ENCODE assay signal across 15 cellular contexts in genomic region chr21:36420571-36421339, GRCh38. TPM values are rescaled to one million over a fixed set of nuclear protein-coding genes. Genes with fewer than 3 reads are reported as not detected.
DNase-seq lines count a peak whose midpoint lies in the region; ATAC-seq and TF ChIP-seq lines count a peak whose summit lies in the region.
"Had no signal": no experiment of that assay in that cellular context is flagged by ENCODE, and none has a peak within 500 bp of the region (broad histone marks: within the 10 kb centered on the region; RNA-seq: fewer than 3 reads in every experiment).

No MANE protein-coding gene starts in this region.

- no peak overlapping the region for H2BK12ac ChIP-seq in trophoblast cell (ENCODE audit: low read length)

- intact Hi-C loops in left ventricle myocardium superior (cut with micrococcal nuclease) = no loop called here

- no peak overlapping the region for H3K9ac ChIP-seq in trophoblast cell (ENCODE audit: low read length)

- no peaks in the 10 kb centered on the region for H3K27me3 ChIP-seq in trophoblast cell (ENCODE audit: insufficient read depth, low read length)
- H3K27me3 ChIP-seq: BE2C had no signal

- TF ChIP-seq CTCF in VCaP (conservative IDR thresholded peaks at IDR 0.05) = no peak

- H3K36me3 ChIP-seq in trophoblast cell (ENCODE audit: control insufficient read depth in 1 of 2, insufficient read depth in 2 of 2, low read length in 2 of 2) = peaks cover 7 to 10% of the 10 kb centered on the region in 2 experiments

- no peaks in the 10 kb centered on the region for H3K4me1 Mint-ChIP-seq in activated naive CD4-positive, alpha-beta T cell treated with anti-CD3 and anti-CD28 coated beads, Interleukin-2, amount 50 U/mL, for 24 hours

- H3K27me3 Mint-ChIP-seq in activated naive CD4-positive, alpha-beta T cell treated with anti-CD3 and anti-CD28 coated beads, Interleukin-2, amount 50 U/mL, for 24 hours = no peaks in the 10 kb centered on the region

- WGBS in trophoblast cell (ENCODE audit: extremely low coverage, insufficient coverage, insufficient read length) = no CpG with 5 or more reads among the region's 18 CpGs

- H3K9me3 ChIP-seq in trophoblast cell (ENCODE audit: insufficient read depth, low read depth, low read length) = no peaks in the 10 kb centered on the region
- H3K9me3 ChIP-seq: BE2C had no signal

- ATAC-seq in HG03460 (IDR thresholded peaks at IDR 0.05; ENCODE audit: unreplicated experiment) (no peak), HG03039 (IDR thresholded peaks at IDR 0.05; ENCODE audit: unreplicated experiment) (no peak), left ventricle myocardium superior (no peak)
- ATAC-seq: CD8-positive, alpha-beta T cell had no signal

- no peak overlapping the region for H3K4me3 Mint-ChIP-seq in activated naive CD4-positive, alpha-beta T cell treated with anti-CD3 and anti-CD28 coated beads, Interleukin-2, amount 50 U/mL, for 24 hours
- H3K4me3 Mint-ChIP-seq: CD8-positive, alpha-beta T cell; H9 had no signal

- H3K79me1 ChIP-seq in trophoblast cell (ENCODE audit: low read length) = no peaks in the 10 kb centered on the region

- H3K36me3 Mint-ChIP-seq in activated naive CD4-positive, alpha-beta T cell treated with anti-CD3 and anti-CD28 coated beads, Interleukin-2, amount 50 U/mL, for 24 hours = peaks cover 7% of the 10 kb centered on the region

- no peaks in the 10 kb centered on the region for H3K79me2 ChIP-seq in trophoblast cell (ENCODE audit: control insufficient read depth, insufficient read depth, low read length, poor library complexity)

- H4K8ac ChIP-seq in trophoblast cell (ENCODE audit: low read depth, low read length) = no peak overlapping the region

- H3K4me3 ChIP-seq in trophoblast cell (ENCODE audit: low read depth, low read length) = no peak overlapping the region

- no peaks in the 10 kb centered on the region for H3K9me3 Mint-ChIP-seq in activated naive CD4-positive, alpha-beta T cell treated with anti-CD3 and anti-CD28 coated beads, Interleukin-2, amount 50 U/mL, for 24 hours
- H3K9me3 Mint-ChIP-seq: CD8-positive, alpha-beta T cell; H9 had no signal

- H2AFZ ChIP-seq in trophoblast cell (ENCODE audit: insufficient read depth, low read length, poor library complexity) = no peak overlapping the region

- no peak overlapping the region for H3K4ac ChIP-seq in trophoblast cell (ENCODE audit: low read depth, low read length)

- peak overlapping the region; percentile 2 for H4K91ac ChIP-seq in trophoblast cell (ENCODE audit: low read depth, low read length)

- no peak overlapping the region for H3K14ac ChIP-seq in trophoblast cell (ENCODE audit: low read length)

- no peak overlapping the region for H3K18ac ChIP-seq in trophoblast cell (ENCODE audit: low read length)

- H3K4me1 ChIP-seq in trophoblast cell (ENCODE audit: control insufficient read depth in 1 of 2, insufficient read depth in 2 of 2, low read length in 2 of 2) = peaks cover 7 to 15% of the 10 kb centered on the region in 2 experiments
- H3K4me1 ChIP-seq: BE2C had no signal

- H3K4me2 ChIP-seq in trophoblast cell (ENCODE audit: low read length) = no peak overlapping the region

- no peak for DNase-seq in activated naive CD4-positive, alpha-beta T cell treated with Interleukin-2 at 50 U/mL for 16 hours
- DNase-seq in trophoblast cell (no peak), left ventricle myocardium superior (no peak)
- DNase-seq: GOT3 had no signal

- H2AK5ac ChIP-seq in trophoblast cell (ENCODE audit: low read length) = no peak overlapping the region

- H3K27ac Mint-ChIP-seq in activated naive CD4-positive, alpha-beta T cell treated with anti-CD3 and anti-CD28 coated beads, Interleukin-2, amount 50 U/mL, for 24 hours = peak overlapping the region; percentile 35
- H3K27ac Mint-ChIP-seq: CD8-positive, alpha-beta T cell; H9 had no signal

- no peak overlapping the region for H3K23ac ChIP-seq in trophoblast cell (ENCODE audit: low read length)

- no peak overlapping the region for H2BK5ac ChIP-seq in trophoblast cell (ENCODE audit: low read depth, low read length, poor library complexity)

- H3K27ac ChIP-seq in VCaP (peak overlapping the region; percentile 23), trophoblast cell (ENCODE audit: low read depth, low read length) (no peak overlapping the region)
- H3K27ac ChIP-seq: C4-2B, HL-60 had no signal

- H2BK120ac ChIP-seq in trophoblast cell (ENCODE audit: insufficient read depth, low read length, poor library complexity) = no peak overlapping the region

- no peak overlapping the region for H4K12ac ChIP-seq in trophoblast cell (ENCODE audit: low read depth, low read length)

RNA-seq across cellular contexts. Expression of gene CHAF1B, which starts 35.6 kb away (rescaled TPM):
- polyA plus RNA-seq in trophoblast cell (2013) = 7.7 and 8.0 TPM in 2 replicates
- total RNA-seq in left ventricle myocardium superior = 0.52 TPM

RNA-seq across cellular contexts. Expression of gene CLDN14, which starts 59.2 kb away (rescaled TPM):
- 0.06 and 0.10 TPM in 2 replicates for polyA plus RNA-seq in trophoblast cell (2013)
- total RNA-seq in left ventricle myocardium superior = not detected
- total RNA-seq: A172; CD8-positive, alpha-beta T cell; H9 had no signal
- polyA plus RNA-seq: AG04450 had no signal
